In genomic region chr1:66533804-66534745, GRCh38 we compare ENCODE assay signal across 9 cellular contexts. TPM values are rescaled to one million over a fixed set of nuclear protein-coding genes. Genes with fewer than 3 reads are reported as not detected.
DNase-seq lines count a peak whose midpoint lies in the region; ATAC-seq and TF ChIP-seq lines count a peak whose summit lies in the region.
"Had no signal": no experiment of that assay in that cellular context is flagged by ENCODE, and none has a peak within 500 bp of the region (broad histone marks: within the 10 kb centered on the region; RNA-seq: fewer than 3 reads in every experiment).

SGIP1 (plus strand) TSS chr1:66534153; CDS start chr1:66534359, 206 bp downstream.

- peak; percentile 66 for ATAC-seq in naive B cell (ENCODE audit: low read depth in 2 of 2)
- ATAC-seq in HG03342 (IDR thresholded peaks at IDR 0.05; ENCODE audit: unreplicated experiment), result no peak
- no peak for ATAC-seq in GM21619 (IDR thresholded peaks at IDR 0.05; ENCODE audit: unreplicated experiment)

- no peaks in the 10 kb centered on the region for H3K36me3 Mint-ChIP-seq in activated naive CD4-positive, alpha-beta T cell treated with anti-CD3 and anti-CD28 coated beads for 36 hours (ENCODE audit: low read depth)
- H3K36me3 Mint-ChIP-seq in activated T-helper 1 cell treated with anti-CD3 and anti-CD28 coated beads, Interleukin-12 subunit alpha, Interleukin-12 subunit beta, Interleukin-2, Interleukin-4 antibody, amounts not matched to agents 30 ng/mL and 10 ng/mL and 1 ng/mL, durations not matched to agents 14 hours and 24 hours and 36 hours (ENCODE audit: low read depth), result no peaks in the 10 kb centered on the region
- no peaks in the 10 kb centered on the region for H3K36me3 Mint-ChIP-seq in naive B cell

- no peaks in the 10 kb centered on the region for H3K9me3 Mint-ChIP-seq in activated naive CD4-positive, alpha-beta T cell treated with anti-CD3 and anti-CD28 coated beads for 36 hours
- no peaks in the 10 kb centered on the region for H3K9me3 Mint-ChIP-seq in activated T-helper 1 cell treated with anti-CD3 and anti-CD28 coated beads, Interleukin-12 subunit alpha, Interleukin-12 subunit beta, Interleukin-2, Interleukin-4 antibody, amounts not matched to agents 30 ng/mL and 10 ng/mL and 1 ng/mL, durations not matched to agents 14 hours and 24 hours and 36 hours
- H3K9me3 Mint-ChIP-seq in naive B cell, result no peaks in the 10 kb centered on the region

- peak; percentile 40 for DNase-seq in activated naive CD4-positive, alpha-beta T cell treated with anti-CD3 and anti-CD28 coated beads for 36 hours
- DNase-seq in activated naive CD4-positive, alpha-beta T cell (lab: John Stamatoyannopoulos, UW), result no peak
- no peak for DNase-seq in activated T-helper 1 cell treated with anti-CD3 and anti-CD28 coated beads, Interleukin-12 subunit alpha, Interleukin-12 subunit beta, Interleukin-2, Interleukin-4 antibody, amounts not matched to agents 30 ng/mL and 10 ng/mL and 1 ng/mL, durations not matched to agents 14 hours and 24 hours and 36 hours (ENCODE audit: low spot score)
- DNase-seq in foreskin fibroblast (peak; percentile 79 to 89), naive B cell (peak; percentile 7), ureter (ENCODE audit: low spot score) (peak; percentile 47)

- TF ChIP-seq CTCF in foreskin fibroblast (IDR thresholded peaks at IDR 0.05; ENCODE audit: low read depth, low read length), result no peak

- peak within 1 kb of the TSS; percentile 78 for H3K4me3 Mint-ChIP-seq in activated naive CD4-positive, alpha-beta T cell treated with anti-CD3 and anti-CD28 coated beads for 36 hours
- peak within 1 kb of the TSS; percentile 72 for H3K4me3 Mint-ChIP-seq in activated T-helper 1 cell treated with anti-CD3 and anti-CD28 coated beads, Interleukin-12 subunit alpha, Interleukin-12 subunit beta, Interleukin-2, Interleukin-4 antibody, amounts not matched to agents 30 ng/mL and 10 ng/mL and 1 ng/mL, durations not matched to agents 14 hours and 24 hours and 36 hours
- H3K4me3 Mint-ChIP-seq in naive B cell, result peak within 1 kb of the TSS; percentile 78 to 96 (median 85)

- peaks cover 9% of the 10 kb centered on the region for H3K4me1 Mint-ChIP-seq in activated naive CD4-positive, alpha-beta T cell treated with anti-CD3 and anti-CD28 coated beads for 36 hours (ENCODE audit: low read depth)
- peaks cover 18% of the 10 kb centered on the region for H3K4me1 Mint-ChIP-seq in activated T-helper 1 cell treated with anti-CD3 and anti-CD28 coated beads, Interleukin-12 subunit alpha, Interleukin-12 subunit beta, Interleukin-2, Interleukin-4 antibody, amounts not matched to agents 30 ng/mL and 10 ng/mL and 1 ng/mL, durations not matched to agents 14 hours and 24 hours and 36 hours (ENCODE audit: low read depth)
- H3K4me1 Mint-ChIP-seq in naive B cell, result peaks cover 21 to 27% (median 23%) of the 10 kb centered on the region in 3 donors

- no peak within 1 kb of the TSS for H3K27ac Mint-ChIP-seq in activated naive CD4-positive, alpha-beta T cell treated with anti-CD3 and anti-CD28 coated beads for 36 hours
- H3K27ac Mint-ChIP-seq in activated T-helper 1 cell treated with anti-CD3 and anti-CD28 coated beads, Interleukin-12 subunit alpha, Interleukin-12 subunit beta, Interleukin-2, Interleukin-4 antibody, amounts not matched to agents 30 ng/mL and 10 ng/mL and 1 ng/mL, durations not matched to agents 14 hours and 24 hours and 36 hours, result no peak within 1 kb of the TSS
- peak within 1 kb of the TSS in 5 of 6 donors; percentile 1 to 94 (median 85) for H3K27ac Mint-ChIP-seq in naive B cell

- intact Hi-C loops in activated naive CD4-positive, alpha-beta T cell treated with anti-CD3 and anti-CD28 coated beads for 36 hours (cut with micrococcal nuclease), result loop anchor here (1.0 kb wide), 1 partner anchor 192 kb away; no protein-coding TSS in a partner anchor
- intact Hi-C loops in activated T-helper 1 cell treated with anti-CD3 and anti-CD28 coated beads, Interleukin-12 subunit alpha, Interleukin-12 subunit beta, Interleukin-2, Interleukin-4 antibody, amounts not matched to agents 30 ng/mL and 10 ng/mL and 1 ng/mL, durations not matched to agents 14 hours and 24 hours and 36 hours (cut with micrococcal nuclease), result no loop called here

- peak within 1 kb of the TSS; percentile 54 to 66 for H3K4me3 ChIP-seq in foreskin fibroblast (ENCODE audit: low read depth in 1 of 2, low read length in 2 of 2)

- peaks cover 30% of the 10 kb centered on the region for H3K27me3 Mint-ChIP-seq in activated naive CD4-positive, alpha-beta T cell treated with anti-CD3 and anti-CD28 coated beads for 36 hours (ENCODE audit: low read depth)
- H3K27me3 Mint-ChIP-seq in activated T-helper 1 cell treated with anti-CD3 and anti-CD28 coated beads, Interleukin-12 subunit alpha, Interleukin-12 subunit beta, Interleukin-2, Interleukin-4 antibody, amounts not matched to agents 30 ng/mL and 10 ng/mL and 1 ng/mL, durations not matched to agents 14 hours and 24 hours and 36 hours (ENCODE audit: insufficient read depth), result peaks cover 52% of the 10 kb centered on the region
- peaks cover 33 to 46% (median 39%) of the 10 kb centered on the region in 3 donors for H3K27me3 Mint-ChIP-seq in naive B cell

- CTCF ChIA-PET in activated naive CD4-positive, alpha-beta T cell treated with anti-CD3 and anti-CD28 coated beads for 36 hours (lab: Charles Lee), result interaction anchor here (0.7 to 1.6 kb wide), 4 partner anchors 20 to 1216 kb away, joined by 3 to 4 read pairs (median 4); no protein-coding TSS in a partner anchor

RNA-seq across cellular contexts. Expression of gene SGIP1, which starts in this region (rescaled TPM):
- total RNA-seq in activated naive CD4-positive, alpha-beta T cell treated with anti-CD3 and anti-CD28 coated beads for 36 hours, result under 1 TPM in 1 of 2 experiments, not detected in 1; 0.07 TPM
- not detected in 2 replicates for total RNA-seq in activated T-helper 1 cell treated with anti-CD3 and anti-CD28 coated beads, Interleukin-12 subunit alpha, Interleukin-12 subunit beta, Interleukin-2, Interleukin-4 antibody, amounts not matched to agents 30 ng/mL and 10 ng/mL and 1 ng/mL, durations not matched to agents 14 hours and 24 hours and 36 hours
- polyA plus RNA-seq in naive B cell (ENCODE audit: low read depth in 6 of 6), result not detected
- total RNA-seq in ureter, result 15.8 TPM
- total RNA-seq: activated CD8-positive, alpha-beta memory T cell treated with anti-CD3 and anti-CD28 coated beads for 36 hours had no signal

Comparison
In these comparisons a context has a peak if more than half of its experiments do, and no peak if none do; other contexts are left out.
1. RNA of gene SGIP1 (total RNA-seq): 15.8 TPM in ureter (single experiment); 0.07 TPM in activated naive CD4-positive, alpha-beta T cell treated with anti-CD3 and anti-CD28 coated beads for 36 hours and not detected in activated T-helper 1 cell treated with anti-CD3 and anti-CD28 coated beads, Interleukin-12 subunit alpha, Interleukin-12 subunit beta, Interleukin-2, Interleukin-4 antibody, amounts not matched to agents 30 ng/mL and 10 ng/mL and 1 ng/mL, durations not matched to agents 14 hours and 24 hours and 36 hours; every median in the first group is over 10 times any median in the second.
2. Peak in DNase-seq in activated naive CD4-positive, alpha-beta T cell treated with anti-CD3 and anti-CD28 coated beads for 36 hours; RNA of the gene not detected or under 1 TPM.
3. Peak in DNase-seq and ATAC-seq in naive B cell; RNA of the gene not detected or under 1 TPM.
4. DNase-seq: peak in foreskin fibroblast (2 of 2) and ureter (single experiment); none in activated naive CD4-positive, alpha-beta T cell (0 of 4) and activated T-helper 1 cell treated with anti-CD3 and anti-CD28 coated beads, Interleukin-12 subunit alpha, Interleukin-12 subunit beta, Interleukin-2, Interleukin-4 antibody, amounts not matched to agents 30 ng/mL and 10 ng/mL and 1 ng/mL, durations not matched to agents 14 hours and 24 hours and 36 hours (single experiment).
5. H3K27ac Mint-ChIP-seq: peak in naive B cell (5 of 6); none in activated naive CD4-positive, alpha-beta T cell treated with anti-CD3 and anti-CD28 coated beads for 36 hours (single experiment) and activated T-helper 1 cell treated with anti-CD3 and anti-CD28 coated beads, Interleukin-12 subunit alpha, Interleukin-12 subunit beta, Interleukin-2, Interleukin-4 antibody, amounts not matched to agents 30 ng/mL and 10 ng/mL and 1 ng/mL, durations not matched to agents 14 hours and 24 hours and 36 hours (single experiment).
6. Peak in every context shown above with its lines, with median percentiles within 50 percentile points of each other: H3K4me3 Mint-ChIP-seq.